10 cellular contexts compared by ENCODE assay signal in the genomic region with DNA sequence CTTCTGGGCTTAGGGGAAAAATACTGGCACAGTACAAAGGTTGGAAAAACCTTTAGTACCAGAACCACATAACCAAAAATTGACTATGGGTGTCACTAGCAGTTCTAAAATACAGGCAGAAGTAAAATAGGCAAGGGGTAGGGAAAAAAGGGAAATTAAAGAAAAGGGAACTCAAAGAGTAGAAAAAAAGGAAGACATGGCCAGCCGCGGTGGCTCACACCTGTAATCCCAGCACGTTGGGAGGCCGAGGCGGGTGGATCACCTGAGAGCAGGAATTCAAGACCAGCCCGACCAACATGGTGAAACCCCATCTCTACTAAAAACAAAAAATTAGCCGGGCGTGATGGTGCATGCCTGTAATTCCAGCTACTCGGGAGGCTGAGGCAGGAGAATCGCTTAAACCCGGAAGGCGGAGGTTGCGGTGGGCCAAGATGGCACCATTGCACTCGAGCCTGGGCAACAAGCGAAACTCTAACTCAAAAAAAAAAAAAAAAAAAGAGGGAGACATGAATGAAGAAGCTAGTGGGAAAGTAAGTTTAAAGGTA. TPM values are rescaled to one million over a fixed set of nuclear protein-coding genes. Genes with fewer than 3 reads are reported as not detected.
A peak's percentile ranks its signal among the peaks of the same experiment; 100 is the strongest.
DNase-seq lines count a peak whose midpoint lies in the region; ATAC-seq and TF ChIP-seq lines count a peak whose summit lies in the region.
"Not testable (repeated sequence)": the region's sequence is repeated elsewhere in the genome, so short reads cannot be mapped to it uniquely, and the experiment has no call there.
"Had no signal": no experiment of that assay in that cellular context is flagged by ENCODE, and none has a peak within 500 bp of the region (broad histone marks: within the 10 kb centered on the region; RNA-seq: fewer than 3 reads in every experiment).

No MANE protein-coding gene starts in this region.

- TF ChIP-seq CTCF in WTC11 (IDR thresholded peaks at IDR 0.05); MCF 10A (IDR thresholded peaks at IDR 0.05; ENCODE audit: unreplicated experiment); glutamatergic neuron (IDR thresholded peaks at IDR 0.05; ENCODE audit: partially characterized antibody, unreplicated experiment); lower lobe of right lung (IDR thresholded peaks at IDR 0.05); progenitor cell of endocrine pancreas (IDR thresholded peaks at IDR 0.05; ENCODE audit: unreplicated experiment); type B pancreatic cell (conservative IDR thresholded peaks at IDR 0.05): not testable (repeated sequence)

- peak overlapping the region; percentile 71 for H3K4me3 ChIP-seq in GM08714 (ENCODE audit: low read length)
- peak overlapping the region; percentile 91 for H3K4me3 ChIP-seq in lower lobe of right lung

- H3K27me3 Mint-ChIP-seq in WTC11 (ENCODE audit: low read depth); MCF 10A (ENCODE audit: insufficient read depth, unreplicated experiment); glutamatergic neuron (ENCODE audit: unreplicated experiment); progenitor cell of endocrine pancreas: not testable (repeated sequence)
- peaks cover 53% of the 10 kb centered on the region for H3K27me3 Mint-ChIP-seq in type B pancreatic cell

- peak overlapping the region; percentile 100 for H3K27ac Mint-ChIP-seq in WTC11
- peak overlapping the region; percentile 94 for H3K27ac Mint-ChIP-seq in MCF 10A (ENCODE audit: low read depth, unreplicated experiment)
- H3K27ac Mint-ChIP-seq in glutamatergic neuron (ENCODE audit: unreplicated experiment), result not testable (repeated sequence)
- H3K27ac Mint-ChIP-seq in progenitor cell of endocrine pancreas, result peak overlapping the region; percentile 93
- H3K27ac Mint-ChIP-seq in type B pancreatic cell, result peak overlapping the region; percentile 98

- H3K27me3 ChIP-seq in lower lobe of right lung (ENCODE audit: low read depth), result not testable (repeated sequence)

- H3K4me3 Mint-ChIP-seq in WTC11 (peak overlapping the region; percentile 87), MCF 10A (ENCODE audit: unreplicated experiment) (peak overlapping the region; percentile 80), glutamatergic neuron (ENCODE audit: unreplicated experiment) (peak overlapping the region; percentile 62), progenitor cell of endocrine pancreas (ENCODE audit: low read depth) (peak overlapping the region; percentile 86), type B pancreatic cell (peak overlapping the region; percentile 93)

- CTCF ChIA-PET in WTC11 (lab: Charles Lee) (interaction anchor here (1.3 to 1.6 kb wide), 4 partner anchors 19 to 79 kb away, joined by 3 to 8 read pairs (median 6); partner anchors contain the start of genes KLHDC9 and TSTD1), MCF 10A (lab: Yijun Ruan, JAX) (interaction anchor here (0.7 to 5.7 kb wide), 14 partner anchors 20 to 207 kb away, joined by 3 to 58 read pairs (median 5); partner anchors contain the start of genes PPOX and TSTD1)

- H3K4me1 ChIP-seq in lower lobe of right lung, result peaks cover 57% of the 10 kb centered on the region

- POLR2A ChIA-PET in WTC11 (lab: Charles Lee) (interaction anchor here (1.4 kb wide), 1 partner anchor 26 kb away, joined by 5 read pairs; the partner anchor contains the start of gene USF1), MCF 10A (lab: Yijun Ruan, JAX) (interaction anchor here (0.7 to 5.9 kb wide), 14 partner anchors 9 to 1232 kb away, joined by 3 to 371 read pairs (median 52); partner anchors contain the start of genes DEDD, ITLN2, NIT1 and PFDN2)

- H3K27ac ChIP-seq in lower lobe of right lung, result peak overlapping the region; percentile 94

- not testable (repeated sequence) for H3K36me3 ChIP-seq in lower lobe of right lung

- DNase-seq in NOMO-1 treated with DMSO at 0.1 percent for 48 hours (lab: John Stamatoyannopoulos, UW; ENCODE audit: unreplicated experiment), result peak; percentile 29
- not testable (repeated sequence) for DNase-seq in WTC11 (ENCODE audit: low spot score); MCF 10A (ENCODE audit: unreplicated experiment); glutamatergic neuron; lower lobe of right lung; progenitor cell of endocrine pancreas (ENCODE audit: low spot score, unreplicated experiment); type B pancreatic cell (ENCODE audit: extremely low spot score, unreplicated experiment)

- not testable (repeated sequence) for BruUV-seq in MCF 10A (replicated peaks; lab: Mats Ljungman, UMichigan)

- not testable (repeated sequence) for H3K9me3 Mint-ChIP-seq in WTC11; MCF 10A (ENCODE audit: unreplicated experiment); glutamatergic neuron (ENCODE audit: unreplicated experiment); progenitor cell of endocrine pancreas (ENCODE audit: low read depth); type B pancreatic cell

- H3K4me1 Mint-ChIP-seq in WTC11 (peaks cover 52% of the 10 kb centered on the region), MCF 10A (ENCODE audit: insufficient read depth, unreplicated experiment) (peaks cover 50% of the 10 kb centered on the region), progenitor cell of endocrine pancreas (ENCODE audit: low read depth) (peaks cover 40% of the 10 kb centered on the region), type B pancreatic cell (ENCODE audit: unreplicated experiment) (peaks cover 27% of the 10 kb centered on the region)
- not testable (repeated sequence) for H3K4me1 Mint-ChIP-seq in glutamatergic neuron (ENCODE audit: low read depth, unreplicated experiment)

- not testable (repeated sequence) for H3K9me3 ChIP-seq in lower lobe of right lung

- ATAC-seq in WTC11, lower lobe of right lung: not testable (repeated sequence)

- not testable (repeated sequence) for H3K36me3 Mint-ChIP-seq in WTC11; MCF 10A (ENCODE audit: insufficient read depth, unreplicated experiment); glutamatergic neuron (ENCODE audit: unreplicated experiment); progenitor cell of endocrine pancreas (ENCODE audit: insufficient read depth); type B pancreatic cell

- intact Hi-C loops in MCF 10A (cut with micrococcal nuclease); lower lobe of right lung (cut with DNase I): not testable (repeated sequence)

RNA-seq across cellular contexts. Expression of gene F11R, which starts 1.8 kb away (rescaled TPM):
- total RNA-seq in WTC11 (2021), result 202 to 213 TPM (median 203 TPM) in 3 replicates
- 73.6 and 76.8 TPM in 2 replicates for total RNA-seq in MCF 10A (2022)
- total RNA-seq in glutamatergic neuron (ENCODE audit: unreplicated experiment), result 7.7 TPM
- 162 TPM for total RNA-seq in lower lobe of right lung
- total RNA-seq in progenitor cell of endocrine pancreas, result 149 and 156 TPM in 2 replicates
- 66.8 and 147 TPM in 2 replicates for total RNA-seq in type B pancreatic cell (ENCODE audit: low replicate concordance)

RNA-seq across cellular contexts. Expression of gene TSTD1, which starts 19.6 kb away (rescaled TPM):
- 74.5 to 107 TPM (median 100 TPM) in 3 replicates for total RNA-seq in WTC11 (2021)
- total RNA-seq in MCF 10A (2022), result 35.2 and 48.0 TPM in 2 replicates
- total RNA-seq in glutamatergic neuron (ENCODE audit: unreplicated experiment), result 24.2 TPM
- total RNA-seq in lower lobe of right lung, result 63.2 TPM
- total RNA-seq in progenitor cell of endocrine pancreas, result 52.0 and 54.7 TPM in 2 replicates
- 40.8 and 98.0 TPM in 2 replicates for total RNA-seq in type B pancreatic cell (ENCODE audit: low replicate concordance)

RNA-seq across cellular contexts. Expression of gene USF1, which starts 26.6 kb away (rescaled TPM):
- total RNA-seq in WTC11 (2021) (55.9 to 65.6 TPM (median 57.8 TPM) in 3 replicates), MCF 10A (2022) (48.8 and 52.8 TPM in 2 replicates), glutamatergic neuron (ENCODE audit: unreplicated experiment) (158 TPM), lower lobe of right lung (81.8 TPM), progenitor cell of endocrine pancreas (79.9 and 88.7 TPM in 2 replicates), type B pancreatic cell (ENCODE audit: low replicate concordance) (62.2 and 79.1 TPM in 2 replicates)

RNA-seq across cellular contexts. Expression of gene ARHGAP30, which starts 50.5 kb away (rescaled TPM):
- total RNA-seq in WTC11 (2021) (0.39 to 0.92 TPM (median 0.52 TPM) in 3 replicates), MCF 10A (2022) (0.34 and 0.58 TPM in 2 replicates), glutamatergic neuron (ENCODE audit: unreplicated experiment) (not detected), lower lobe of right lung (63.7 TPM), progenitor cell of endocrine pancreas (0.20 TPM in 1 of 2 replicates, not detected in the other), type B pancreatic cell (ENCODE audit: low replicate concordance) (1.3 and 3.3 TPM in 2 replicates)
- total RNA-seq: LHCN-M2, myocyte had no signal
